In the genomic region with DNA sequence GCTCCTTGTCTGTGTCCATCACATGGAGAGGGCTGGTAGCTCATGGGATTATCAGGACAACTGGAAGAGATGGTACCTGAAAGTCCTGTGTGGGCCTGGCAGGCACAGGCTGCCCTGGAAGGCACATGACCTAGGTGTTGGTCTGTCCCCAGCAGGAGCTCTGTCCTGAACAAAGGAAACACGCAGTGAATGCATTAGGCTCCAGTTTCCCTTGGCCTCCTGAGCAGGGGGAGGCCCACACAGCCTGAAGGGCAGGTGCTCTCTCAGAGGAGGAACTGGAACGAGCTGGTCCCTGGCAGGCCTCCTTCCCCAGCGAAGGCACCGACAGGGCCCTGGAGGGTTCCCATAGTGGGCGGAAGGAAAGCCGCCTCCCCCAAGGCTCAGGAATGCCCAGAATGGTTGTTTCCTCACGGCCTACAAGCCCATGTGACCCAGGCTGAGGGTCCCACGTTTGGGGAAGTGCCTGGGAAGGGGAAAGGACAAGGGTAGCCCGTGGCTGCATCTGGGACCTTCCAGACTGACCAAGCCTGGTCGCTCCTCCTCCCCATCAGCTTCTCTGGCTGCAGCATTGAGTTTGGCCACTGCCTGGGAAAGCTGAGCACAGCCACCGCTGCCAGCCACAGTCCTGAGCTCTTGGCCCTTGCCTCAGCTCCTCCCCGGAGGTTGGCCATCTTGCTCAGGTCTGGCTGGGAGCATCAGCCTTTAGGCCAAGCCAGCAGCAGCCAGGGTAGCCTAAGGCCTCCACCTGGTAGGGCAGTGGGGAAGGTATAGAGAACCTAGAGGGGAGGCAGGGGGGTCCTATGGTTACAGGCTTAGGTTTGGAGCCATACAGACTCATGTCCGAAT, we compare ENCODE assay signal across 19 cellular contexts. TPM values are rescaled to one million over a fixed set of nuclear protein-coding genes. Genes with fewer than 3 reads are reported as not detected.
"Had no signal": no experiment of that assay in that cellular context is flagged by ENCODE, and none has a peak within 500 bp of the region (broad histone marks: within the 10 kb centered on the region; RNA-seq: fewer than 3 reads in every experiment).

No MANE protein-coding gene starts in this region.

- H3K36me3 ChIP-seq: colonic mucosa had no signal

- H3K9me3 ChIP-seq: colonic mucosa had no signal

- H3K27me3 ChIP-seq: colonic mucosa, foreskin keratinocyte had no signal

- H3K4me3 ChIP-seq: colonic mucosa had no signal

- ATAC-seq: activated CD4-positive, CD25-positive, alpha-beta regulatory T cell treated with anti-CD3 and anti-CD28 coated beads, Interleukin-2, amount 50 U/mL, for 24 hours; activated naive CD8-positive, alpha-beta T cell treated with anti-CD3 and anti-CD28 coated beads, Interleukin-2, amount 50 U/mL, for 24 hours; foreskin keratinocyte; natural killer cell treated with Interleukin-12 subunit alpha and Interleukin-12 subunit beta and Interleukin-15 and Interleukin-18, amount 100 ng/mL, for 72 hours had no signal

- DNase-seq: activated CD8-positive, alpha-beta memory T cell treated with anti-CD3 and anti-CD28 coated beads for 24 hours; activated CD8-positive, alpha-beta memory T cell treated with anti-CD3 and anti-CD28 coated beads, Interleukin-2, amount 50 U/mL, for 48 hours; activated effector memory CD4-positive, alpha-beta T cell treated with Interleukin-2 at 50 U/mL for 16 hours; activated naive CD4-positive, alpha-beta T cell treated with anti-CD3 and anti-CD28 coated beads, Interleukin-2, amount 10 ng/mL, durations not matched to agents 7 days and 5 days; activated naive CD8-positive, alpha-beta T cell treated with anti-CD3 and anti-CD28 coated beads, Interleukin-2, amount 50 U/mL, for 24 hours; activated T-cell treated with anti-CD3 and anti-CD28 coated beads, Interleukin-2, amount 50 U/mL, for 48 hours; anterior cingulate cortex; caudate nucleus; colonic mucosa; foreskin keratinocyte; immature natural killer cell; kidney glomerular epithelial cell; retina; stimulated activated CD4-positive, alpha-beta T cell treated with anti-CD3 and anti-CD28 coated beads, Interleukin-2, amount 100 ng/mL, for 24 hours; stimulated activated naive CD4-positive, alpha-beta T cell treated with Interleukin-2 at 50 U/mL for 16 hours; trophoblast cell had no signal

- H3K27ac ChIP-seq: colonic mucosa, foreskin keratinocyte had no signal

- H3K4me1 ChIP-seq: colonic mucosa, foreskin keratinocyte had no signal

RNA-seq across cellular contexts. Expression of a gene that starts 21.8 kb away (rescaled TPM):
- total RNA-seq: foreskin keratinocyte; T-helper 1 cell treated with Interleukin-12 subunit alpha and Interleukin-12 subunit beta and Interleukin-4 antibody, amounts not matched to agents 30 ng/mL and 1 ng/mL, for 36 hours had no signal
- polyA plus RNA-seq: foreskin keratinocyte, immature natural killer cell had no signal
